Comparison of ENCODE assay signal across 34 cellular contexts in the genomic region with DNA sequence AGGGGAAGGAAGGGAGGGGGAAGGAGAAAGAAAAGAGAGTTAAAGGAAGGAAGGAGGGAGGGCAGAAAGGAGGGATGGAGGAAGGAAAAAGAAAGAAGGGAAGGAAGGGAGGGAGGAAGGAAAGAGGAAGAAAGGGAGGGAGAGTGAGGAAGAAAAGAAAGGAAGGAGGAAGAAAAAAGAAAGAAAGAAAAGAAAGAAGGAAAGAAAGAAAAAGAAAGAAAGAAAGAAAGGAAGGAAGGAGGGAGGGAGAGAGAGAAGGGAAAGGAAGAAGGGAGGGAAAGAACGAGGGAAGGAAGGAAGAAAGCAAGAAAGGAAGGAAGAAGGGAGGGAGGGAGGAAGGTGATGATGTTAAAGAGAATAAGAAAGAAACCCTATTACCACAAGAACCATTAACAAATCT.
"Had no signal": no experiment of that assay in that cellular context is flagged by ENCODE, and none has a peak within 500 bp of the region (broad histone marks: within the 10 kb centered on the region; RNA-seq: fewer than 3 reads in every experiment).

No MANE protein-coding gene starts in this region.

- H3K4me3 ChIP-seq: MG63 had no signal

- DNase-seq: Karpas-422, Kasumi-1, MG63, MM.1S, MV-4-11, NCI-H1048, NCI-H1092, NCI-H1092 treated with DMSO at 0.1 percent for 48 hours, NCI-H1105, NCI-H1105 treated with DMSO at 0.1 percent for 48 hours, NCI-H1417, NCI-H1417 treated with DMSO at 0.1 percent for 48 hours, NCI-H1436, NCI-H1436 treated with DMSO at 0.1 percent for 48 hours, NCI-H146, NCI-H1694, NCI-H1694 treated with DMSO at 0.1 percent for 48 hours, NCI-H187, NCI-H187 treated with DMSO at 0.1 percent for 48 hours, NCI-H1930, NCI-H2029, NCI-H2029 treated with DMSO at 0.1 percent for 48 hours, NCI-H2081, NCI-H2081 treated with DMSO at 0.1 percent for 48 hours, NCI-H2107, NCI-H2171, NCI-H2171 treated with DMSO at 0.1 percent for 48 hours, NCI-H2227 treated with DMSO at 0.1 percent for 48 hours, NCI-H226, NCI-H446, NCI-H446 treated with DMSO at 0.1 percent for 48 hours, NCI-H510A, NCI-H510A treated with DMSO at 0.1 percent for 48 hours, NCI-H524 had no signal

- H3K36me3 ChIP-seq: MG63 had no signal

- H3K27me3 ChIP-seq: MG63 had no signal

- H3K9me3 ChIP-seq: MG63 had no signal
